ENCODE assay signal across 30 cellular contexts in the genomic region with DNA sequence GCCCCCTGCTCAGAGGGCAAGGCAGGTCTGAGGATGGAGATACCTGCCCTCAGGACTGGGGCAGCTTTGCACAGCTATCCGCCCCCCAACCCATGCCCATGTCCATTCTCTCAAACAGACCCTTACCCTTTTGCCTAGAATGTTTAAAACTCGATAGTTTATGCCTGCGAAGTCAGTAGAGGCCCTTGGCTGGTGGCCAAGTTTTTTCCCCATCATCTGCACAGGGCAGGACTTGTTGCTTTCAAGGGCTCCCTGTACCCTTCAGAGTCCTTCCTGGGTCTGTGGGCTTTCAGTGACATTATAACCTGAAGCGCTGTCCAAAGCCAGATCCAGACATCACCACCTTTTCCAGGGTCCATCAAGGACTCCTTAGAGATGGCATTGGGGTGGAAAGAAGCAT.
"Had no signal": no experiment of that assay in that cellular context is flagged by ENCODE, and none has a peak within 500 bp of the region (broad histone marks: within the 10 kb centered on the region; RNA-seq: fewer than 3 reads in every experiment).

No MANE protein-coding gene starts in this region.

- H3K9me3 Mint-ChIP-seq: mesothelial cell of epicardium; naive B cell; natural killer cell; nephron progenitor cell; stimulated activated naive B cell treated with anti-CD40 and anti-IgM and Interleukin-4, amounts not matched to agents 10 μg/mL and 1 μg/mL and 100 μg/mL, for 72 hours had no signal

- ATAC-seq: left colon; left lung; lower lobe of right lung; natural killer cell; pancreas; right cardiac atrium; sciatic nerve; stimulated activated naive B cell treated with anti-CD40 and anti-IgM and Interleukin-4, amounts not matched to agents 10 μg/mL and 1 μg/mL and 100 μg/mL, for 72 hours; stimulated activated naive CD8-positive, alpha-beta T cell treated with anti-CD3 and anti-CD28 coated beads, Interleukin-15, Interleukin-2, amounts not matched to agents 100 U/mL and 50 U/mL, for 24 hours had no signal

- H3K4me1 Mint-ChIP-seq: naive B cell; stimulated activated naive B cell treated with anti-CD40 and anti-IgM and Interleukin-4, amounts not matched to agents 10 μg/mL and 1 μg/mL and 100 μg/mL, for 72 hours had no signal

- H3K27ac ChIP-seq: left lung, lower lobe of right lung, pancreas, prostate gland, skin epidermis, stomach, testis, thyroid gland, transverse colon, upper lobe of left lung, vagina had no signal

- H3K4me3 Mint-ChIP-seq: immature natural killer cell; mesothelial cell of epicardium; naive B cell; natural killer cell; nephron progenitor cell; stimulated activated naive B cell treated with anti-CD40 and anti-IgM and Interleukin-4, amounts not matched to agents 10 μg/mL and 1 μg/mL and 100 μg/mL, for 72 hours had no signal

- H3K4me3 ChIP-seq: left lung, lower lobe of right lung, pancreas, prostate gland, skin epidermis, stomach, testis, thyroid gland, transverse colon, upper lobe of left lung, vagina had no signal

- H3K9me3 ChIP-seq: left lung, lower lobe of right lung, pancreas, prostate gland, stomach, testis, thyroid gland, transverse colon, upper lobe of left lung, vagina had no signal

- H3K36me3 ChIP-seq: left lung, lower lobe of right lung, pancreas, prostate gland, stomach, thyroid gland, transverse colon, upper lobe of left lung, vagina had no signal

- H3K36me3 Mint-ChIP-seq: immature natural killer cell; mesothelial cell of epicardium; naive B cell; natural killer cell; stimulated activated naive B cell treated with anti-CD40 and anti-IgM and Interleukin-4, amounts not matched to agents 10 μg/mL and 1 μg/mL and 100 μg/mL, for 72 hours had no signal

- H3K4me1 ChIP-seq: left lung, lower lobe of right lung, pancreas, prostate gland, thyroid gland, transverse colon, vagina had no signal

- H3K27ac Mint-ChIP-seq: immature natural killer cell; mesothelial cell of epicardium; natural killer cell; nephron progenitor cell; stimulated activated naive B cell treated with anti-CD40 and anti-IgM and Interleukin-4, amounts not matched to agents 10 μg/mL and 1 μg/mL and 100 μg/mL, for 72 hours had no signal

- H3K27me3 ChIP-seq: pancreas, testis, thyroid gland, upper lobe of left lung, vagina had no signal

- DNase-seq: hypothalamus; immature natural killer cell; kidney; left colon; left lung; lower lobe of right lung; mesendoderm; naive B cell; natural killer cell; nephron progenitor cell; pancreas; posterior cingulate gyrus; retina; right cardiac atrium; stimulated activated CD4-positive, alpha-beta T cell treated with anti-CD3 and anti-CD28 coated beads, Interleukin-12 subunit alpha, Interleukin-12 subunit beta, amount 100 ng/mL, for 4 hours; stimulated activated CD4-positive, alpha-beta T cell treated with anti-CD3 and anti-CD28 coated beads, Interleukin-15, amount 100 ng/mL, for 24 hours; stimulated activated CD4-positive, alpha-beta T cell treated with anti-CD3 and anti-CD28 coated beads, Interleukin-2, amount 100 ng/mL, for 24 hours; stimulated activated CD4-positive, alpha-beta T cell treated with anti-CD3 and anti-CD28 coated beads, Interleukin-4, amount 100 ng/mL, for 1 hour; stimulated activated naive B cell treated with anti-CD40 and anti-IgM and Interleukin-4, amounts not matched to agents 10 μg/mL and 1 μg/mL and 100 μg/mL, for 72 hours; stimulated activated naive CD8-positive, alpha-beta T cell treated with anti-CD3 and anti-CD28 coated beads, Interleukin-15, Interleukin-2, amounts not matched to agents 100 U/mL and 50 U/mL, for 24 hours; stomach; testis; thyroid gland; transverse colon; upper lobe of left lung had no signal
